1 cellular context compared by ENCODE assay signal in genomic region chr11:126440792-126441514, GRCh38.
A peak's percentile ranks its signal among the peaks of the same experiment; 100 is the strongest.
TF ChIP-seq lines count a peak whose summit lies in the region.

No MANE protein-coding gene starts in this region.

TF ChIP-seq in HEK293, 187 proteins besides CTCF, POLR2A, EP300 and RAD21 (continued from another document and continues in another):
- TF ChIP-seq ZBTB26 (tag by site-specific recombination; optimal IDR thresholded peaks at IDR 0.05), result no peak
- TF ChIP-seq ZNF148 (tag by site-specific recombination; IDR thresholded peaks at IDR 0.05; ENCODE audit: borderline replicate concordance), result no peak
- no peak for TF ChIP-seq ZNF610 (tag by site-specific recombination; IDR thresholded peaks at IDR 0.05; ENCODE audit: borderline replicate concordance)
- 0 out of 2 replicates have a peak, but pooled peaks have one; percentile 23 for TF ChIP-seq ZFHX2 (tag by site-specific recombination; conservative IDR thresholded peaks at IDR 0.05)
- no peak for TF ChIP-seq ZBTB10 (tag by site-specific recombination; IDR thresholded peaks at IDR 0.05)
- TF ChIP-seq ZNF677 (tag by site-specific recombination; IDR thresholded peaks at IDR 0.05), result no peak
- no peak for TF ChIP-seq BCL11A (tag by site-specific recombination; IDR thresholded peaks at IDR 0.05; ENCODE audit: low read depth)
- TF ChIP-seq ZFP69B (tag by site-specific recombination; IDR thresholded peaks at IDR 0.05), result no peak
- no peak for TF ChIP-seq GLI2 (tag by site-specific recombination; IDR thresholded peaks at IDR 0.05; ENCODE audit: borderline replicate concordance, low read depth)
- 0 out of 2 replicates have a peak, but pooled peaks have one; percentile 45 for TF ChIP-seq REST (tag by site-specific recombination; IDR thresholded peaks at IDR 0.05)
- no peak for TF ChIP-seq REPIN1 (tag by site-specific recombination; IDR thresholded peaks at IDR 0.05; ENCODE audit: low read depth)
- TF ChIP-seq ZNF621 (tag by site-specific recombination; IDR thresholded peaks at IDR 0.05), result no peak
- no peak for TF ChIP-seq KLF10 (tag by site-specific recombination; IDR thresholded peaks at IDR 0.05)
- no peak for TF ChIP-seq MEIS1 (CRISPR knock-in tag; IDR thresholded peaks at IDR 0.05; ENCODE audit: borderline replicate concordance)
- no peak for TF ChIP-seq ZSCAN5A (tag by site-specific recombination; IDR thresholded peaks at IDR 0.05)
- TF ChIP-seq ZNF335 (tag by site-specific recombination; conservative IDR thresholded peaks at IDR 0.05), result no peak
- no peak for TF ChIP-seq ZNF626 (tag by site-specific recombination; IDR thresholded peaks at IDR 0.05)
- no peak for TF ChIP-seq ZBTB6 (tag by site-specific recombination; IDR thresholded peaks at IDR 0.05)
- no peak for TF ChIP-seq ZEB2 (tag by site-specific recombination; IDR thresholded peaks at IDR 0.05)
- no peak for TF ChIP-seq ZNF394 (tag by site-specific recombination; IDR thresholded peaks at IDR 0.05; ENCODE audit: borderline replicate concordance)
- TF ChIP-seq ZNF561 (tag by site-specific recombination; IDR thresholded peaks at IDR 0.05; ENCODE audit: borderline replicate concordance), result peak; percentile 38; the same call in 1 of the 2 replicates
- no peak for TF ChIP-seq ZBTB1 (tag by site-specific recombination; IDR thresholded peaks at IDR 0.05)
- no peak for TF ChIP-seq ZNF514 (tag by site-specific recombination; IDR thresholded peaks at IDR 0.05)
- no peak for TF ChIP-seq ZNF10 (tag by site-specific recombination; IDR thresholded peaks at IDR 0.05)
- peak; percentile 74 for TF ChIP-seq WT1 (tag by site-specific recombination; IDR thresholded peaks at IDR 0.05)
- no peak for TF ChIP-seq ELK4 (IDR thresholded peaks at IDR 0.05; ENCODE audit: borderline replicate concordance, low read depth, low read length)
- no peak for TF ChIP-seq ZNF837 (tag by site-specific recombination; IDR thresholded peaks at IDR 0.05)
- no peak for TF ChIP-seq ZNF792 (tag by site-specific recombination; IDR thresholded peaks at IDR 0.05)
- TF ChIP-seq PBX3 (CRISPR knock-in tag; IDR thresholded peaks at IDR 0.05), result no peak
- TF ChIP-seq ZBTB7A (tag by site-specific recombination; IDR thresholded peaks at IDR 0.05; ENCODE audit: low read depth), result no peak
- no peak for TF ChIP-seq ZNF138 (tag by site-specific recombination; IDR thresholded peaks at IDR 0.05; ENCODE audit: borderline replicate concordance)
- TF ChIP-seq ZNF221 (tag by site-specific recombination; IDR thresholded peaks at IDR 0.05; ENCODE audit: borderline replicate concordance), result no peak
- TF ChIP-seq ZSCAN30 (tag by site-specific recombination; IDR thresholded peaks at IDR 0.05), result peak; percentile 84
- 0 out of 2 replicates have a peak, but pooled peaks have one; percentile 45 for TF ChIP-seq ZNF121 (tag by site-specific recombination; IDR thresholded peaks at IDR 0.05)
- no peak for TF ChIP-seq ZNF157 (tag by site-specific recombination; IDR thresholded peaks at IDR 0.05)
- no peak for TF ChIP-seq ZNF660 (tag by site-specific recombination; IDR thresholded peaks at IDR 0.05)
- no peak for TF ChIP-seq ZNF114 (tag by site-specific recombination; IDR thresholded peaks at IDR 0.05)
- no peak for TF ChIP-seq ZBTB21 (tag by site-specific recombination; IDR thresholded peaks at IDR 0.05)
- no peak for TF ChIP-seq ZNF26 (tag by site-specific recombination; IDR thresholded peaks at IDR 0.05)
- no peak for TF ChIP-seq TSHZ1 (tag by site-specific recombination; IDR thresholded peaks at IDR 0.05; ENCODE audit: borderline replicate concordance)
